In genomic region chr11:6603287-6604080, GRCh38 we compare ENCODE assay signal across 8 cellular contexts. TPM values are rescaled to one million over a fixed set of nuclear protein-coding genes. Genes with fewer than 3 reads are reported as not detected.
DNase-seq lines count a peak whose midpoint lies in the region; ATAC-seq and TF ChIP-seq lines count a peak whose summit lies in the region.

TSS of gene ILK (plus strand) at chr11:6603774. CDS start at chr11:6604272, 498 bp downstream.
TSS of gene RRP8 (minus strand) at chr11:6603616. CDS start at chr11:6603502, 114 bp downstream.

- H3K27me3 Mint-ChIP-seq in activated CD4-positive, alpha-beta T cell treated with anti-CD3 and anti-CD28 coated beads for 36 hours, result no peaks in the 10 kb centered on the region

- no peak within 1 kb of the TSS for H3K27ac Mint-ChIP-seq in activated CD4-positive, alpha-beta T cell treated with anti-CD3 and anti-CD28 coated beads for 36 hours

- POLR2A ChIA-PET in activated CD4-positive, alpha-beta T cell treated with anti-CD3 and anti-CD28 coated beads for 36 hours (lab: Charles Lee), result interaction anchor here (0.6 to 1.5 kb wide), 6 partner anchors 8 to 77 kb away, joined by 3 to 5 read pairs (median 4); partner anchors contain the start of gene TAF10

- peak; percentile 81 for ATAC-seq in HG03354 (IDR thresholded peaks at IDR 0.05; ENCODE audit: poor library complexity, severe bottlenecking, unreplicated experiment)
- ATAC-seq in activated CD4-positive, alpha-beta T cell treated with anti-CD3 and anti-CD28 coated beads for 36 hours, result peak; percentile 70

- CTCF ChIA-PET in activated CD4-positive, alpha-beta T cell treated with anti-CD3 and anti-CD28 coated beads for 36 hours (lab: Charles Lee), result interaction anchor here (1.0 to 2.2 kb wide), 6 partner anchors 15 to 103 kb away, joined by 3 to 15 read pairs (median 5); partner anchors contain the start of genes MRPL17 and TPP1

- no peaks in the 10 kb centered on the region for H3K9me3 Mint-ChIP-seq in activated CD4-positive, alpha-beta T cell treated with anti-CD3 and anti-CD28 coated beads for 36 hours (ENCODE audit: low read depth)

- peak; percentile 95 for DNase-seq in Ammon's horn (ENCODE audit: low spot score)
- DNase-seq in NCI-H446 treated with DMSO at 0.1 percent for 48 hours (lab: John Stamatoyannopoulos, UW), result peak; percentile 66
- peak; percentile 93 for DNase-seq in activated CD4-positive, alpha-beta T cell treated with anti-CD3 and anti-CD28 coated beads for 36 hours
- peak; percentile 92 for DNase-seq in choroid plexus epithelial cell (ENCODE audit: low read depth)
- peak; percentile 66 to 81 (median 74) for DNase-seq in stimulated activated CD4-positive, alpha-beta T cell treated with anti-CD3 and anti-CD28 coated beads, Interleukin-1b, Interleukin-23, amount 100 ng/mL, for 24 hours (ENCODE audit: low read depth in 4 of 4, low spot score in 1 of 4)

- H3K36me3 Mint-ChIP-seq in activated CD4-positive, alpha-beta T cell treated with anti-CD3 and anti-CD28 coated beads for 36 hours (ENCODE audit: low read depth), result peaks cover 38% of the 10 kb centered on the region

- peak within 1 kb of the TSS; percentile 88 for H3K27ac ChIP-seq in layer of hippocampus (ENCODE audit: low read depth, low read length)

- TF ChIP-seq POLR2A in GM19099 (IDR thresholded peaks at IDR 0.05; ENCODE audit: extremely low read depth, insufficient read length, low read depth), result peak; percentile 82

- no peaks in the 10 kb centered on the region for H3K27me3 ChIP-seq in layer of hippocampus (ENCODE audit: control insufficient read depth, insufficient read depth, low read length)

- intact Hi-C loops in activated CD4-positive, alpha-beta T cell treated with anti-CD3 and anti-CD28 coated beads for 36 hours (cut with DNase I, micrococcal nuclease), result loop anchor here (1.0 to 10.0 kb wide), 12 partner anchors 9 to 909 kb away; partner anchors contain the start of genes ARFIP2 (in 2 of the 2), MRPL17 (in 2 of the 2), TAF10 (in 2 of the 2) and TIMM10B (in 2 of the 2)

- peak within 1 kb of the TSS; percentile 99 for H3K4me3 ChIP-seq in choroid plexus epithelial cell (ENCODE audit: low read depth, low read length)

- no peak within 1 kb of the TSS for H3K4me3 Mint-ChIP-seq in activated CD4-positive, alpha-beta T cell treated with anti-CD3 and anti-CD28 coated beads for 36 hours

- peaks cover 37% of the 10 kb centered on the region for H3K4me1 Mint-ChIP-seq in activated CD4-positive, alpha-beta T cell treated with anti-CD3 and anti-CD28 coated beads for 36 hours

- TF ChIP-seq CTCF in choroid plexus epithelial cell (conservative IDR thresholded peaks at IDR 0.05; ENCODE audit: low read depth, low read length), result peak; percentile 50

RNA-seq across cellular contexts. Expression of gene ILK, which starts in this region (rescaled TPM):
- 10 to 100 TPM; 85.6 to 89.0 TPM for total RNA-seq in activated CD4-positive, alpha-beta T cell treated with anti-CD3 and anti-CD28 coated beads for 36 hours

RNA-seq across cellular contexts. Expression of gene RRP8, which starts in this region (rescaled TPM):
- 10 to 100 TPM; 34.4 to 35.0 TPM for total RNA-seq in activated CD4-positive, alpha-beta T cell treated with anti-CD3 and anti-CD28 coated beads for 36 hours

Comparison
In these comparisons a context has a peak if more than half of its experiments do, and no peak if none do; other contexts are left out.
1. Peak in every context shown above with its lines: DNase-seq, ATAC-seq, H3K4me3 ChIP-seq and H3K27ac ChIP-seq.